Comparison of ENCODE assay signal across 28 cellular contexts in genomic region chr6:123201869-123202372, GRCh38.
"Had no signal": no experiment of that assay in that cellular context is flagged by ENCODE, and none has a peak within 500 bp of the region (broad histone marks: within the 10 kb centered on the region; RNA-seq: fewer than 3 reads in every experiment).

No MANE protein-coding gene starts in this region.

- H3K4me3 ChIP-seq: heart right ventricle, hepatocyte, lung, neural progenitor cell, right atrium auricular region, sigmoid colon, spleen, suprapubic skin, thoracic aorta, tibial artery, uterus had no signal

- ATAC-seq: heart right ventricle; left cardiac atrium; left lobe of liver; left ventricle myocardium superior; natural killer cell; stimulated activated effector memory CD8-positive, alpha-beta T cell treated with anti-CD3 and anti-CD28 coated beads, Interleukin-12 subunit alpha, Interleukin-12 subunit beta, amount 100 ng/mL, for 72 hours had no signal

- FAIRE-seq: small intestine had no signal

- H3K27ac ChIP-seq: heart right ventricle, hepatocyte, neural progenitor cell, neutrophil, parathyroid adenoma, right atrium auricular region, sigmoid colon, spleen, suprapubic skin, thoracic aorta, tibial artery, uterus had no signal

- H3K36me3 ChIP-seq: heart right ventricle, neural progenitor cell, neutrophil, right atrium auricular region, sigmoid colon, spleen, suprapubic skin, thoracic aorta, tibial artery, uterus had no signal

- H3K27me3 ChIP-seq: heart right ventricle, hepatocyte, neural progenitor cell, neutrophil, right atrium auricular region, sigmoid colon, spleen, suprapubic skin, tibial artery, uterus had no signal

- H3K9me3 ChIP-seq: neutrophil, sigmoid colon, thoracic aorta, uterus had no signal

- H3K4me1 ChIP-seq: heart right ventricle, parathyroid adenoma, right atrium auricular region, sigmoid colon, spleen, suprapubic skin, tibial artery, uterus had no signal

- DNase-seq: heart right ventricle; islet precursor cell; kidney glomerular epithelial cell; left cardiac atrium; left ventricle myocardium superior; mesendoderm; naive B cell; natural killer cell; nephron progenitor cell; occipital lobe; sigmoid colon; small intestine; spleen; stimulated activated CD4-positive, alpha-beta T cell treated with anti-CD3 and anti-CD28 coated beads, Interleukin-4, amount 100 ng/mL, for 24 hours; stimulated activated naive CD4-positive, alpha-beta T cell treated with Interleukin-2 at 50 U/mL for 16 hours; tibial artery; trophoblast cell; uterus had no signal

- H3K9ac ChIP-seq: neural progenitor cell, parathyroid adenoma had no signal
